In genomic region chr20:10505320-10506226, GRCh38 we compare ENCODE assay signal across 11 cellular contexts.
A peak's percentile ranks its signal among the peaks of the same experiment; 100 is the strongest.
DNase-seq lines count a peak whose midpoint lies in the region; ATAC-seq and FAIRE-seq lines count a peak whose summit lies in the region.
"Had no signal": no experiment of that assay in that cellular context is flagged by ENCODE, and none has a peak within 500 bp of the region (broad histone marks: within the 10 kb centered on the region; RNA-seq: fewer than 3 reads in every experiment).

No MANE protein-coding gene starts in this region.

- ATAC-seq in GM19455 (IDR thresholded peaks at IDR 0.05; ENCODE audit: unreplicated experiment): no peak
- no peak for ATAC-seq in HG02885 (IDR thresholded peaks at IDR 0.05; ENCODE audit: poor library complexity, unreplicated experiment)

- H3K9me3 ChIP-seq in mesenchymal stem cell (ENCODE audit: control insufficient read depth, low read length): no peaks in the 10 kb centered on the region

- peak overlapping the region; percentile 2 for H3K9ac ChIP-seq in mesenchymal stem cell (ENCODE audit: low read length)

- no peak overlapping the region for H2BK120ac ChIP-seq in mesenchymal stem cell (ENCODE audit: low read depth, low read length)

- H3K18ac ChIP-seq in mesenchymal stem cell (ENCODE audit: low read depth in 1 of 2, low read length in 2 of 2): peak overlapping the region in 1 of 2 experiments; percentile 23

- peaks cover 24% of the 10 kb centered on the region for H3K79me1 ChIP-seq in mesenchymal stem cell (replicated peaks; ENCODE audit: low read length, poor library complexity, severe bottlenecking)

- no peak overlapping the region for H3K4me2 ChIP-seq in mesenchymal stem cell (ENCODE audit: low read length, poor library complexity, severe bottlenecking)

- H3K27ac ChIP-seq in mesenchymal stem cell (ENCODE audit: low read length, poor library complexity, severe bottlenecking) (no peak overlapping the region), urinary bladder (ENCODE audit: low read depth) (peak overlapping the region; percentile 74)

- intact Hi-C loops in head of caudate nucleus (cut with DNase I): no loop called here

- DNase-seq in NCI-H510A treated with DMSO at 0.1 percent for 48 hours (lab: John Stamatoyannopoulos, UW) (peak; percentile 41), NCI-H510A (lab: John Stamatoyannopoulos, UW) (no peak), mesenchymal stem cell (peak; percentile 74), head of caudate nucleus (no peak)
- DNase-seq: activated CD8-positive, alpha-beta memory T cell treated with anti-CD3 and anti-CD28 coated beads, Interleukin-2, amount 50 U/mL, for 4 hours; NCI-H1092 treated with DMSO at 0.1 percent for 48 hours; substantia nigra had no signal

- H3K4me3 ChIP-seq in mesenchymal stem cell (ENCODE audit: insufficient read depth in 1 of 2, low read depth in 1 of 2, low read length in 2 of 2) (peak overlapping the region in 1 of 2 experiments; percentile 25), urinary bladder (ENCODE audit: low read depth, low read length) (no peak overlapping the region)

- H2BK5ac ChIP-seq in mesenchymal stem cell (ENCODE audit: low read depth, low read length, poor library complexity, severe bottlenecking): no peak overlapping the region

- no peak overlapping the region for H3K4ac ChIP-seq in mesenchymal stem cell (ENCODE audit: low read depth in 1 of 2, low read length in 2 of 2)

- FAIRE-seq in endometrium (lab: Jason Lieb, UNC): peak; percentile 95

- no peak overlapping the region for H2AFZ ChIP-seq in mesenchymal stem cell (ENCODE audit: low read depth, low read length)

- peaks cover 8% of the 10 kb centered on the region for H3K4me1 ChIP-seq in mesenchymal stem cell (ENCODE audit: control insufficient read depth, insufficient read depth, low read depth, low read length)
- peaks cover 2% of the 10 kb centered on the region for H3K4me1 ChIP-seq in urinary bladder (ENCODE audit: insufficient read depth)

- no peak overlapping the region for H2BK12ac ChIP-seq in mesenchymal stem cell (ENCODE audit: low read length in 2 of 2)

- H2BK15ac ChIP-seq in mesenchymal stem cell (ENCODE audit: low read depth, poor library complexity, severe bottlenecking): no peak overlapping the region

- H3K23ac ChIP-seq in mesenchymal stem cell (ENCODE audit: low read length in 2 of 2): no peak overlapping the region

- H3K36me3 ChIP-seq in mesenchymal stem cell (ENCODE audit: control insufficient read depth in 1 of 2, insufficient read depth in 2 of 2, low read depth in 1 of 2, low read length in 2 of 2) (no peaks in the 10 kb centered on the region), urinary bladder (ENCODE audit: insufficient read depth) (no peaks in the 10 kb centered on the region)

- no peaks in the 10 kb centered on the region for H3K27me3 ChIP-seq in mesenchymal stem cell (ENCODE audit: control insufficient read depth in 1 of 2, insufficient read depth in 1 of 2, low read length in 2 of 2)

- no peak overlapping the region for H2AK5ac ChIP-seq in mesenchymal stem cell (ENCODE audit: low read length, severe bottlenecking)

- 58% methylated on average over 3 of the region's 8 CpGs for WGBS in mesenchymal stem cell
- WGBS in urinary bladder: 19% methylated on average over 8 of the region's 8 CpGs

- no peak overlapping the region for H3K14ac ChIP-seq in mesenchymal stem cell (ENCODE audit: low read length in 2 of 2)

- peak overlapping the region; percentile 52 for H4K91ac ChIP-seq in mesenchymal stem cell (ENCODE audit: low read length)

- H4K8ac ChIP-seq in mesenchymal stem cell (ENCODE audit: low read length): no peak overlapping the region

Comparison
In these comparisons a context has a peak if more than half of its experiments do, and no peak if none do; other contexts are left out.
1. DNase-seq: peak in NCI-H510A treated with DMSO at 0.1 percent for 48 hours (single experiment) and mesenchymal stem cell (single experiment); none in NCI-H510A (single experiment) and head of caudate nucleus (0 of 42).